5 cellular contexts compared by ENCODE assay signal in the genomic region with DNA sequence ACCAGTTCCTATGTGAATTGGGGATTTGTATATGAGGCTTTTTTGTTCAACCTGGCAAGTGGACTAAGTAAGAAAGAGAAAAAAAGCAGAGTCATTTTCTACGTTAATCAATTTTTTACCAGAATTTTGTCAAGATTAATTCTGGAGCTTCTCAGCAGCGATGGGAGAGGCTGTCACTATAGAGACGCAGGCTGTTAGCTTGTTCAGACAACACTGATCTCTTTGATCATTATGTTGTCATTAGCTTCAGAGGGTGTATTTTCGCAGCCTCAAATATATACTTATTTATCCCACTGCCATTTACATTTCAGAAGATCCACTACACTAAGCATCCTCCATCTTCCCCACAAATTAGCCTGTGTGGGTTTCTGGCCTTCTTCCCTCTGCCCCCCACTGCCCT.
"Had no signal": no experiment of that assay in that cellular context is flagged by ENCODE, and none has a peak within 500 bp of the region (broad histone marks: within the 10 kb centered on the region; RNA-seq: fewer than 3 reads in every experiment).

No MANE protein-coding gene starts in this region.

- ATAC-seq: HepG2, K562 had no signal

- DNase-seq: IMR-90, KBM-7 had no signal

- H3K4me3 ChIP-seq: K562 had no signal

- H3K27ac ChIP-seq: HL-60 had no signal
